Comparison of ENCODE assay signal across 8 cellular contexts in genomic region chr19:52856540-52857377, GRCh38. TPM values are rescaled to one million over a fixed set of nuclear protein-coding genes. Genes with fewer than 3 reads are reported as not detected.
A peak's percentile ranks its signal among the peaks of the same experiment; 100 is the strongest.
DNase-seq lines count a peak whose midpoint lies in the region; ATAC-seq and TF ChIP-seq lines count a peak whose summit lies in the region.
"Not testable (repeated sequence)": the region's sequence is repeated elsewhere in the genome, so short reads cannot be mapped to it uniquely, and the experiment has no call there.

No MANE protein-coding gene starts in this region.

- H3K27me3 ChIP-seq in heart right ventricle; subcutaneous abdominal adipose tissue (ENCODE audit: control insufficient read depth in 5 of 5, insufficient read depth in 4 of 5, low read length in 5 of 5): not testable (repeated sequence)

- ATAC-seq in GM21723 (IDR thresholded peaks at IDR 0.05; ENCODE audit: unreplicated experiment) = peak; percentile 17
- peak; percentile 6 to 61 (median 43) for ATAC-seq in heart right ventricle
- ATAC-seq in naive B cell (ENCODE audit: low read depth in 2 of 2) = peak; percentile 1 to 3

- peaks cover 15% of the 10 kb centered on the region for H3K36me3 Mint-ChIP-seq in brain
- peaks cover 10 to 12% of the 10 kb centered on the region in 2 donors for H3K36me3 Mint-ChIP-seq in naive B cell

- H3K9ac ChIP-seq in subcutaneous abdominal adipose tissue (ENCODE audit: low read length in 5 of 5) = peak overlapping the region in 4 of 5 donors; percentile 68 to 84 (median 74)

- not testable (repeated sequence) for H3K9me3 ChIP-seq in heart right ventricle; subcutaneous abdominal adipose tissue (ENCODE audit: control insufficient read depth in 5 of 5, low read length in 5 of 5)

- intact Hi-C loops in heart right ventricle (cut with DNase I) = loop anchor here in 2 of 10 donors (2.0 to 5.0 kb wide), 2 partner anchors 34 to 36 kb away; partner anchors contain the start of gene ZNF28 (in 2 of the 2)

- H3K27me3 Mint-ChIP-seq in brain, naive B cell: not testable (repeated sequence)

- in situ Hi-C loops in KBM-7 (cut with MboI; ENCODE audit: low pct_unique_long_range_greater_than_20kb, low sequenced_read_pairs) = not testable (repeated sequence)

- not testable (repeated sequence) for H3K9me3 Mint-ChIP-seq in brain, naive B cell

- H3K4me1 Mint-ChIP-seq in brain = peaks cover 25% of the 10 kb centered on the region
- H3K4me1 Mint-ChIP-seq in naive B cell = peaks cover 24 to 41% (median 38%) of the 10 kb centered on the region in 3 donors

- peaks cover 0 to 10% (median 2%) of the 10 kb centered on the region in 9 donors for H3K4me1 ChIP-seq in heart right ventricle
- H3K4me1 ChIP-seq in subcutaneous abdominal adipose tissue (ENCODE audit: control insufficient read depth in 5 of 5, insufficient read depth in 5 of 5, low read length in 5 of 5) = not testable (repeated sequence)

- H3K4me3 Mint-ChIP-seq in brain (peak overlapping the region; percentile 85 to 94 (median 92)), naive B cell (peak overlapping the region; percentile 83 to 99 (median 95))

- peak; percentile 27 for DNase-seq in D341Med (ENCODE audit: low spot score)
- peak; percentile 7 for DNase-seq in KBM-7
- DNase-seq in heart right ventricle = peak in 1 of 2 donors; percentile 22
- DNase-seq in naive B cell = not testable (repeated sequence)

- H3K36me3 ChIP-seq in heart right ventricle (peaks cover 0 to 28% (median 14%) of the 10 kb centered on the region in 9 donors), subcutaneous abdominal adipose tissue (ENCODE audit: control insufficient read depth in 5 of 5, insufficient read depth in 5 of 5, low read length in 5 of 5) (peaks cover 0 to 17% (median 9%) of the 10 kb centered on the region in 5 donors)

- H3K27ac Mint-ChIP-seq in brain (peak overlapping the region; percentile 56 to 95 (median 94)), naive B cell (peak overlapping the region; percentile 82 to 98 (median 95))

- H3K27ac ChIP-seq in heart right ventricle = peak overlapping the region in 9 of 10 donors; percentile 31 to 83 (median 74)
- H3K27ac ChIP-seq in subcutaneous abdominal adipose tissue (ENCODE audit: low read depth, low read length) = not testable (repeated sequence)

- WGBS in heart right ventricle, 2 donors = 4 to 5% methylated on average over 20 to 23 of the region's 31 CpGs

- not testable (repeated sequence) for TF ChIP-seq CTCF in WI38 (IDR thresholded peaks at IDR 0.05; ENCODE audit: low read depth, low read length); brain (conservative IDR thresholded peaks at IDR 0.05); heart right ventricle (IDR thresholded peaks at IDR 0.05)

- peak overlapping the region; percentile 75 for H3K4me3 ChIP-seq in WI38 (ENCODE audit: low read depth, low read length)
- peak overlapping the region; percentile 60 to 86 (median 74) for H3K4me3 ChIP-seq in heart right ventricle
- H3K4me3 ChIP-seq in subcutaneous abdominal adipose tissue (ENCODE audit: low read depth in 1 of 5, low read length in 5 of 5) = peak overlapping the region; percentile 82 to 89 (median 87)

RNA-seq across cellular contexts. Expression of gene ZNF468, which starts 0.7 kb away (rescaled TPM):
- polyA plus RNA-seq in brain (ENCODE audit: insufficient read depth, low read depth, low replicate concordance) (5.0 TPM), heart right ventricle (1 to 10 TPM; 5.3 to 9.1 TPM), naive B cell (ENCODE audit: low read depth in 6 of 6) (10 to 100 TPM; 22.0 to 44.5 (median 30.3) TPM)
- total RNA-seq in heart right ventricle = 10 to 100 TPM in 3 of 10 donors, 1 to 10 TPM in 7; 6.1 to 12.7 (median 9.2) TPM

RNA-seq across cellular contexts. Expression of gene ZNF28, which starts 35.3 kb away (rescaled TPM):
- polyA plus RNA-seq in brain (ENCODE audit: insufficient read depth, low read depth, low replicate concordance) (1.8 TPM), heart right ventricle (1 to 10 TPM; 1.4 to 2.9 TPM), naive B cell (ENCODE audit: low read depth in 6 of 6) (10 to 100 TPM; 16.7 to 37.8 (median 19.8) TPM)
- 10 to 100 TPM in 3 of 10 donors, 1 to 10 TPM in 7; 3.6 to 11.4 (median 9.4) TPM for total RNA-seq in heart right ventricle

RNA-seq across cellular contexts. Expression of gene ZNF320, which starts 40.7 kb away (rescaled TPM):
- polyA plus RNA-seq in brain (ENCODE audit: insufficient read depth, low read depth, low replicate concordance) = 4.1 TPM
- total RNA-seq in heart right ventricle = 10 to 100 TPM in 1 of 10 donors, 1 to 10 TPM in 9; 6.3 to 16.3 (median 7.6) TPM
- polyA plus RNA-seq in heart right ventricle = 10 to 100 TPM in 1 of 2 donors, 1 to 10 TPM in 1; 2.7 to 10.0 TPM
- polyA plus RNA-seq in naive B cell (ENCODE audit: low read depth in 6 of 6) = 10 to 100 TPM in 2 of 6 donors, 1 to 10 TPM in 3, not detected in 1; 4.6 to 11.7 (median 7.3) TPM
